In the genomic region with DNA sequence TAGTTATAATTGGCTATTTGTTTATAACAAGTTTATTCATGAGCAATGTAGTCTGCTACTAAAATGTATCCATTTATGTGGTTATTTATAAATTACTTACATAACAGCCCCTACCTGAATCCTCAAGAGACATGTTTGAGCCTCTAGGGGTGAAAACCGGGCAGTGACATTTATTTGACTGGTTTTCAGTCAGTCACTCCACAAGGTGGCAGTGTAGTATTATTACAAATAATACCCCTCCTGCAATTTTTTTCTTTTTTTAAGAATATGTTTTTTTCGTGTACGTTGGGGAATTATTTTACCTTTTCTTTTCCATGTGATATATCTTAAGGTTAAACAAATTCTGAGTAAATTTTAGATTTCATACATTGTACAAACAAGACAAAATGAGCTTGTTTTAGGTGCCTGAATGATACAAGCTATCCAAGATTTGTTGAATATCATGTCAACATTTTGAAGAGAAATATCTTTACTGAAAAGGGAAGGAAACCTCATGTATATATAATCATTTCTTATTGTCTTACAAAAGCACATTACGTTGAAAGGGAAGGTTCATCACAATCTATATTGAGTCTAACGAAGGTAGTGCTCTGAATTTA, we compare ENCODE assay signal across 8 cellular contexts.
DNase-seq lines count a peak whose midpoint lies in the region; ATAC-seq and TF ChIP-seq lines count a peak whose summit lies in the region.

No MANE protein-coding gene starts in this region.

- CTCF ChIA-PET in T-cell (lab: Charles Lee) = no interaction called here

- H3K9me3 Mint-ChIP-seq in T-cell = peaks cover 0 to 8% (median 4%) of the 10 kb centered on the region in 3 donors

- POLR2A ChIA-PET in T-cell (lab: Charles Lee) = no interaction called here

- no peaks in the 10 kb centered on the region for H3K36me3 Mint-ChIP-seq in T-cell

- H3K27ac Mint-ChIP-seq in T-cell = no peak overlapping the region

- H3K27me3 Mint-ChIP-seq in T-cell = no peaks in the 10 kb centered on the region

- ATAC-seq in T-cell (replicated peaks in 1 of 4) = no peak
- ATAC-seq in GM18517 (IDR thresholded peaks at IDR 0.05; ENCODE audit: unreplicated experiment) = no peak

- H3K27ac ChIP-seq in coronary artery (no peak overlapping the region), osteoblast (ENCODE audit: low read depth, low read length) (no peak overlapping the region)

- TF ChIP-seq CTCF in GM20000 (IDR thresholded peaks at IDR 0.05; ENCODE audit: extremely low read depth, missing control alignments) = no peak
- TF ChIP-seq CTCF in coronary artery (IDR thresholded peaks at IDR 0.05) = peak; percentile 26
- peak; percentile 57 for TF ChIP-seq CTCF in osteoblast (IDR thresholded peaks at IDR 0.05; ENCODE audit: extremely low read depth, low read depth, low read length)

- H3K36me3 ChIP-seq in osteoblast (ENCODE audit: insufficient read depth, low read length) = no peaks in the 10 kb centered on the region

- H4K20me1 ChIP-seq in osteoblast (ENCODE audit: insufficient read depth, low read length) = no peaks in the 10 kb centered on the region

- no peaks in the 10 kb centered on the region for H3K4me1 ChIP-seq in osteoblast (ENCODE audit: insufficient read depth, low read length)

- H3K27me3 ChIP-seq in osteoblast (ENCODE audit: insufficient read depth, low read length) = no peaks in the 10 kb centered on the region

- H2AFZ ChIP-seq in osteoblast (ENCODE audit: low read length) = no peak overlapping the region

- H3K4me2 ChIP-seq in osteoblast (ENCODE audit: insufficient read depth, low read length) = no peak overlapping the region

- H3K79me2 ChIP-seq in osteoblast (ENCODE audit: insufficient read depth, low read length) = no peaks in the 10 kb centered on the region

- DNase-seq in COLO668 (lab: John Stamatoyannopoulos, UW; ENCODE audit: unreplicated experiment) (peak; percentile 1), GM20000 (ENCODE audit: low spot score) (peak; percentile 10), NCI-H345 (lab: John Stamatoyannopoulos, UW) (peak; percentile 41), coronary artery (ENCODE audit: low spot score) (no peak), osteoblast (ENCODE audit: insufficient read length, low spot score, missing footprints) (peak; percentile 21), T-cell (no peak), ureter (ENCODE audit: low spot score) (no peak)

- no peak overlapping the region for H3K4me3 Mint-ChIP-seq in T-cell

- H3K9me3 ChIP-seq in osteoblast (ENCODE audit: low read depth, low read length) = no peaks in the 10 kb centered on the region

- H3K4me3 ChIP-seq in coronary artery = no peak overlapping the region
- no peak overlapping the region for H3K4me3 ChIP-seq in osteoblast (ENCODE audit: insufficient read depth, low read length)

- H3K4me1 Mint-ChIP-seq in T-cell = no peaks in the 10 kb centered on the region

Comparison
In these comparisons a context has a peak if more than half of its experiments do, and no peak if none do; other contexts are left out.
1. DNase-seq: peak in COLO668 (single experiment), GM20000 (single experiment), NCI-H345 (single experiment) and osteoblast (single experiment); none in coronary artery (single experiment), T-cell (0 of 34) and ureter (single experiment).